ENCODE assay signal across 16 cellular contexts in the genomic region with DNA sequence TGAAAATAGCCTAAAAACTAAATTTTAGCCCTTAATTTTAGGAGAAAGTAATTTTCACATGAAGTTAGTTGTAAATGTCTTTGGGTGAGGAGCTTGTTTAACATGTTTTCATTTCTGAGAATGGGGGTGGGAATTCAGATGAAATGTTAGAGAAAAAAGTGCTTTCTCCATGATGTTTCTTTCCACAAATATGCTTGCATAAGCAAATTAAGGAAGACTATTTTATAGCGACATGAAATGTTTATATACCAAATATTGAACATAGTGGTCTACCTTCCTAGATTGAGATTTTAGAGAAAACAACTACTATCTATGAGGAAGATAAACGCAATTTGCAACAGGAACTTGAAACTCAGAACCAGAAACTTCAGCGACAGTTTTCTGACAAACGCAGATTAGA. TPM values are rescaled to one million over a fixed set of nuclear protein-coding genes. Genes with fewer than 3 reads are reported as not detected.
A peak's percentile ranks its signal among the peaks of the same experiment; 100 is the strongest.
DNase-seq lines count a peak whose midpoint lies in the region; ATAC-seq and TF ChIP-seq lines count a peak whose summit lies in the region.
"Had no signal": no experiment of that assay in that cellular context is flagged by ENCODE, and none has a peak within 500 bp of the region (broad histone marks: within the 10 kb centered on the region; RNA-seq: fewer than 3 reads in every experiment).

No MANE protein-coding gene starts in this region.

- H3K4me1 ChIP-seq in breast epithelium (no peaks in the 10 kb centered on the region), neutrophil (ENCODE audit: control insufficient read depth in 1 of 2, insufficient read depth in 1 of 2, low read depth in 1 of 2, low read length in 1 of 2) (peaks cover 37 to 46% of the 10 kb centered on the region in 2 experiments)
- H3K4me1 ChIP-seq: Caco-2 had no signal

- H3K27me3 Mint-ChIP-seq in MCF 10A (ENCODE audit: insufficient read depth, unreplicated experiment) (no peaks in the 10 kb centered on the region), T-helper 17 cell (no peaks in the 10 kb centered on the region)
- H3K27me3 Mint-ChIP-seq: CD4-positive, CD25-positive, alpha-beta regulatory T cell had no signal

- H3K9me3 ChIP-seq in breast epithelium = no peaks in the 10 kb centered on the region
- no peaks in the 10 kb centered on the region for H3K9me3 ChIP-seq in T-helper 17 cell (ENCODE audit: control insufficient read depth, low read length, poor library complexity, severe bottlenecking)
- H3K9me3 ChIP-seq in neutrophil = no peaks in the 10 kb centered on the region
- H3K9me3 ChIP-seq: BLaER1, Caco-2 had no signal

- CTCF ChIA-PET in MCF 10A (lab: Yijun Ruan, JAX) = interaction anchor here (0.6 to 1.2 kb wide), 2 partner anchors 16 to 24 kb away, joined by 4 read pairs; no protein-coding TSS in a partner anchor

- DNase-seq in MCF 10A (ENCODE audit: unreplicated experiment) = no peak
- DNase-seq in breast epithelium (ENCODE audit: low spot score in 2 of 2) = no peak
- peak; percentile 26 for DNase-seq in CD1c-positive myeloid dendritic cell (ENCODE audit: extremely low spot score)
- no peak for DNase-seq in T-helper 17 cell
- DNase-seq in DMS153 (lab: John Stamatoyannopoulos, UW) = no peak
- no peak for DNase-seq in Right ventricle myocardium inferior (ENCODE audit: missing footprints)
- DNase-seq: Caco-2; CD4-positive, CD25-positive, alpha-beta regulatory T cell; DMS79; GDM1; GOT3; H9 had no signal

- H3K4me1 Mint-ChIP-seq in MCF 10A (ENCODE audit: insufficient read depth, unreplicated experiment) (no peaks in the 10 kb centered on the region), T-helper 17 cell (no peaks in the 10 kb centered on the region)
- H3K4me1 Mint-ChIP-seq: H9 had no signal

- H3K4me3 Mint-ChIP-seq in MCF 10A (ENCODE audit: unreplicated experiment) (no peak overlapping the region), T-helper 17 cell (peak overlapping the region; percentile 22)
- H3K4me3 Mint-ChIP-seq: CD4-positive, CD25-positive, alpha-beta regulatory T cell; H9 had no signal

- H3K27me3 ChIP-seq in breast epithelium = no peaks in the 10 kb centered on the region
- H3K27me3 ChIP-seq in neutrophil = no peaks in the 10 kb centered on the region
- H3K27me3 ChIP-seq: BLaER1 had no signal

- no peak overlapping the region for H3K27ac ChIP-seq in breast epithelium
- H3K27ac ChIP-seq in neutrophil = peak overlapping the region; percentile 82
- H3K27ac ChIP-seq: 22Rv1, BLaER1 had no signal

- no TSS peak for BruUV-seq in MCF 10A (replicated peaks; lab: Mats Ljungman, UMichigan)

- H3K9me3 Mint-ChIP-seq in MCF 10A (ENCODE audit: unreplicated experiment) = no peaks in the 10 kb centered on the region
- H3K9me3 Mint-ChIP-seq: CD4-positive, CD25-positive, alpha-beta regulatory T cell; H9 had no signal

- H3K27ac Mint-ChIP-seq in MCF 10A (ENCODE audit: low read depth, unreplicated experiment) = peak overlapping the region; percentile 19
- H3K27ac Mint-ChIP-seq in T-helper 17 cell = peak overlapping the region; percentile 8
- H3K27ac Mint-ChIP-seq: H9 had no signal

- POLR2A ChIA-PET in MCF 10A (lab: Yijun Ruan, JAX) = interaction anchor here (2.8 kb wide), 1 partner anchor 12 kb away, joined by 32 read pairs; the partner anchor contains the start of gene RPLP1

- peaks cover 55% of the 10 kb centered on the region for H3K36me3 Mint-ChIP-seq in MCF 10A (ENCODE audit: insufficient read depth, unreplicated experiment)
- no peaks in the 10 kb centered on the region for H3K36me3 Mint-ChIP-seq in T-helper 17 cell (ENCODE audit: low read depth)
- H3K36me3 Mint-ChIP-seq: CD4-positive, CD25-positive, alpha-beta regulatory T cell had no signal

- H3K36me3 ChIP-seq in breast epithelium (no peaks in the 10 kb centered on the region), neutrophil (peaks cover 3% of the 10 kb centered on the region)

- TF ChIP-seq CTCF in MCF 10A (IDR thresholded peaks at IDR 0.05; ENCODE audit: unreplicated experiment) = no peak
- no peak for TF ChIP-seq CTCF in breast epithelium (IDR thresholded peaks at IDR 0.05)
- no peak for TF ChIP-seq CTCF in neutrophil (IDR thresholded peaks at IDR 0.05)

- ATAC-seq in T-helper 17 cell (no peak), GM21528 (IDR thresholded peaks at IDR 0.05; ENCODE audit: low FRiP score, unreplicated experiment) (no peak), Right ventricle myocardium inferior (no peak)

- no peak for TF ChIP-seq POLR2A in breast epithelium (IDR thresholded peaks at IDR 0.05)

- no peak overlapping the region for H3K4me3 ChIP-seq in breast epithelium
- no peak overlapping the region for H3K4me3 ChIP-seq in neutrophil (ENCODE audit: low read depth in 1 of 2, low read length in 1 of 2)
- H3K4me3 ChIP-seq: BLaER1 had no signal

- intact Hi-C loops in MCF 10A (cut with micrococcal nuclease) = no loop called here
- intact Hi-C loops in breast epithelium (cut with DNase I; ENCODE audit: low total_unique reads) = no loop called here
- intact Hi-C loops in Right ventricle myocardium inferior (cut with DNase I) = no loop called here

RNA-seq across cellular contexts. Expression of gene RPLP1, which starts 13.0 kb away (rescaled TPM):
- total RNA-seq in MCF 10A (2022) = 2,295 and 2,621 TPM in 2 replicates
- 100 to 1,000 TPM; 624 to 881 (median 805) TPM for total RNA-seq in breast epithelium
- total RNA-seq in T-helper 17 cell = 1,000 to 10,000 TPM; 2,488 to 2,685 TPM
- 1,256 TPM for total RNA-seq in Right ventricle myocardium inferior

RNA-seq across cellular contexts. Expression of gene KIF23, which starts 25.5 kb away (rescaled TPM):
- total RNA-seq in MCF 10A (2022) (30.3 and 50.2 TPM in 2 replicates), breast epithelium (1 to 10 TPM; 1.6 to 6.4 (median 2.2) TPM), T-helper 17 cell (1 to 10 TPM; 1.6 to 4.3 TPM), Right ventricle myocardium inferior (1.5 TPM)
